ENCODE assay signal across 8 cellular contexts in genomic region chr7:148262721-148263229, GRCh38.
A peak's percentile ranks its signal among the peaks of the same experiment; 100 is the strongest.
DNase-seq lines count a peak whose midpoint lies in the region; ATAC-seq lines count a peak whose summit lies in the region.

No MANE protein-coding gene starts in this region.

- ATAC-seq in HG02852 (IDR thresholded peaks at IDR 0.05; ENCODE audit: unreplicated experiment) (peak; percentile 73), left lobe of liver (peak; percentile 97)

- DNase-seq in NCI-H524 (lab: John Stamatoyannopoulos, UW): peak; percentile 40 to 76
- no peak for DNase-seq in NCI-H524 treated with DMSO at 0.1 percent for 48 hours (lab: John Stamatoyannopoulos, UW)
- DNase-seq in NCI-H2081 (lab: John Stamatoyannopoulos, UW): peak; percentile 48 to 73
- peak; percentile 50 to 68 for DNase-seq in activated CD4-positive, alpha-beta T cell treated with anti-CD3 and anti-CD28 coated beads for 24 hours (ENCODE audit: low read depth in 2 of 2)
- peak; percentile 65 for DNase-seq in cerebellum (ENCODE audit: low spot score)
- DNase-seq in left lobe of liver (ENCODE audit: low spot score): peak; percentile 58
- DNase-seq in stimulated activated CD4-positive, alpha-beta T cell treated with anti-CD3 and anti-CD28 coated beads, Interleukin-4, amount 100 ng/mL, for 4 hours: peak; percentile 39 to 61
